1 cellular context compared by ENCODE assay signal in the genomic region with DNA sequence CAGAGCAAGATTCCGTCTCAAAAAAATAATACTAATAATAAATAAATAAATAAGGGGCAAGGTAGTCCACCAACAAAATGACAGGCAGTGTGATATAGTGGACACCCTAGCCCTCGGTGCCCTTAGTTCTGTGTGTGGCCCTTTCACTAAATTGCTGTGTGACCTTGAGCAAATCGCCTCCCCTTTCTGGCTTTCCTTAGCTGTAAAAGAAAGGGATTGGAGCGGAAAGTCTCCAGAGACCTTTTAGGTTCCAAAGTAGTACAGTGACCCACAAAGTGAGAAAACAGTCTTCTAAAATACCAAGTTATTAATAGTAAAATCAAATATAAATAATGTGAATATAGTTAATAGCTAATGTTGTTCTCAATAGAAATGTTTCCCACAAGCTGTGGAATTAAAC.
TF ChIP-seq lines count a peak whose summit lies in the region.

No MANE protein-coding gene starts in this region.

TF ChIP-seq in WTC11, 78 proteins besides CTCF, POLR2A, EP300 and RAD21 (continued from another document):
- TF ChIP-seq, protein P1, sequence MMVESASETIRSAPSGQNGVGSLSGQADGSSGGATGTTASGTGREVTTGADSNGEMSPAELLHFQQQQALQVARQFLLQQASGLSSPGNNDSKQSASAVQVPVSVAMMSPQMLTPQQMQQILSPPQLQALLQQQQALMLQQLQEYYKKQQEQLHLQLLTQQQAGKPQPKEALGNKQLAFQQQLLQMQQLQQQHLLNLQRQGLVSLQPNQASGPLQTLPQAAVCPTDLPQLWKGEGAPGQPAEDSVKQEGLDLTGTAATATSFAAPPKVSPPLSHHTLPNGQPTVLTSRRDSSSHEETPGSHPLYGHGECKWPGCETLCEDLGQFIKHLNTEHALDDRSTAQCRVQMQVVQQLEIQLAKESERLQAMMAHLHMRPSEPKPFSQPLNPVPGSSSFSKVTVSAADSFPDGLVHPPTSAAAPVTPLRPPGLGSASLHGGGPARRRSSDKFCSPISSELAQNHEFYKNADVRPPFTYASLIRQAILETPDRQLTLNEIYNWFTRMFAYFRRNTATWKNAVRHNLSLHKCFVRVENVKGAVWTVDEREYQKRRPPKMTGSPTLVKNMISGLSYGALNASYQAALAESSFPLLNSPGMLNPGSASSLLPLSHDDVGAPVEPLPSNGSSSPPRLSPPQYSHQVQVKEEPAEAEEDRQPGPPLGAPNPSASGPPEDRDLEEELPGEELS (CRISPR knock-in tag; IDR thresholded peaks at IDR 0.05): no peak
- no peak for TF ChIP-seq SMAD3 (CRISPR knock-in tag; IDR thresholded peaks at IDR 0.05; ENCODE audit: borderline replicate concordance)
- TF ChIP-seq ZNF219 (CRISPR knock-in tag; IDR thresholded peaks at IDR 0.05; ENCODE audit: borderline replicate concordance): no peak
- TF ChIP-seq, protein P2, sequence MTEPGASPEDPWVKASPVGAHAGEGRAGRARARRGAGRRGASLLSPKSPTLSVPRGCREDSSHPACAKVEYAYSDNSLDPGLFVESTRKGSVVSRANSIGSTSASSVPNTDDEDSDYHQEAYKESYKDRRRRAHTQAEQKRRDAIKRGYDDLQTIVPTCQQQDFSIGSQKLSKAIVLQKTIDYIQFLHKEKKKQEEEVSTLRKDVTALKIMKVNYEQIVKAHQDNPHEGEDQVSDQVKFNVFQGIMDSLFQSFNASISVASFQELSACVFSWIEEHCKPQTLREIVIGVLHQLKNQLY (CRISPR knock-in tag; IDR thresholded peaks at IDR 0.05): no peak
- TF ChIP-seq HMGA2 (CRISPR knock-in tag; IDR thresholded peaks at IDR 0.05): no peak
- TF ChIP-seq, protein P3, sequence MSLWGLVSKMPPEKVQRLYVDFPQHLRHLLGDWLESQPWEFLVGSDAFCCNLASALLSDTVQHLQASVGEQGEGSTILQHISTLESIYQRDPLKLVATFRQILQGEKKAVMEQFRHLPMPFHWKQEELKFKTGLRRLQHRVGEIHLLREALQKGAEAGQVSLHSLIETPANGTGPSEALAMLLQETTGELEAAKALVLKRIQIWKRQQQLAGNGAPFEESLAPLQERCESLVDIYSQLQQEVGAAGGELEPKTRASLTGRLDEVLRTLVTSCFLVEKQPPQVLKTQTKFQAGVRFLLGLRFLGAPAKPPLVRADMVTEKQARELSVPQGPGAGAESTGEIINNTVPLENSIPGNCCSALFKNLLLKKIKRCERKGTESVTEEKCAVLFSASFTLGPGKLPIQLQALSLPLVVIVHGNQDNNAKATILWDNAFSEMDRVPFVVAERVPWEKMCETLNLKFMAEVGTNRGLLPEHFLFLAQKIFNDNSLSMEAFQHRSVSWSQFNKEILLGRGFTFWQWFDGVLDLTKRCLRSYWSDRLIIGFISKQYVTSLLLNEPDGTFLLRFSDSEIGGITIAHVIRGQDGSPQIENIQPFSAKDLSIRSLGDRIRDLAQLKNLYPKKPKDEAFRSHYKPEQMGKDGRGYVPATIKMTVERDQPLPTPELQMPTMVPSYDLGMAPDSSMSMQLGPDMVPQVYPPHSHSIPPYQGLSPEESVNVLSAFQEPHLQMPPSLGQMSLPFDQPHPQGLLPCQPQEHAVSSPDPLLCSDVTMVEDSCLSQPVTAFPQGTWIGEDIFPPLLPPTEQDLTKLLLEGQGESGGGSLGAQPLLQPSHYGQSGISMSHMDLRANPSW (CRISPR knock-in tag; conservative IDR thresholded peaks at IDR 0.05; ENCODE audit: low read depth): no peak
- no peak for TF ChIP-seq ZNF232 (CRISPR knock-in tag; IDR thresholded peaks at IDR 0.05)
- TF ChIP-seq, protein P4, sequence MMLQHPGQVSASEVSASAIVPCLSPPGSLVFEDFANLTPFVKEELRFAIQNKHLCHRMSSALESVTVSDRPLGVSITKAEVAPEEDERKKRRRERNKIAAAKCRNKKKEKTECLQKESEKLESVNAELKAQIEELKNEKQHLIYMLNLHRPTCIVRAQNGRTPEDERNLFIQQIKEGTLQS (CRISPR knock-in tag; conservative IDR thresholded peaks at IDR 0.05): no peak
- TF ChIP-seq NR2C2 (CRISPR knock-in tag; IDR thresholded peaks at IDR 0.05): no peak
